In the genomic region with DNA sequence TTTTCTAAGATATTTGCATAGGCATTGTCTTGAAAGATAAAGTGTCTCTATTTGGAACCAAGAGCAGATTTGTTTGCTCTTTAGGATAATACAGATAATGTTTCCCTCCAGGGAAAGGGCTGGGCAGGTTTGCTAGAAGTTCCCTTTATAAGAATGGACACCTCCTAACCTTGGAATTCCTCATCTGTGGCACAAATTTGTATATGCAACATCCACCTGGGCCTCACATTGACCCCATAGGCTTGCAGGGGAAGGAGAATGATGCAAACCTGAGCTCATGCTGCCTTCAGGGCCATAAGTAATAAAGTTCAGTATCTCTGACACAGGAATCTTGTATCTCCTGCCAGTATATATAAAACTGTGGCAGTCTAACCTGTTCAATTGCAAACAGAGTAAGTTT, we compare ENCODE assay signal across 14 cellular contexts.
"Had no signal": no experiment of that assay in that cellular context is flagged by ENCODE, and none has a peak within 500 bp of the region (broad histone marks: within the 10 kb centered on the region; RNA-seq: fewer than 3 reads in every experiment).

No MANE protein-coding gene starts in this region.

- H3K4me3 Mint-ChIP-seq: activated CD4-positive, alpha-beta memory T cell treated with anti-CD3 and anti-CD28 coated beads for 36 hours; activated CD8-positive, alpha-beta memory T cell treated with anti-CD3 and anti-CD28 coated beads, Interleukin-2, amount 10 ng/mL, durations not matched to agents 7 days and 5 days; naive B cell had no signal

- DNase-seq: activated CD4-positive, alpha-beta memory T cell treated with anti-CD3 and anti-CD28 coated beads for 36 hours; activated CD8-positive, alpha-beta memory T cell treated with anti-CD3 and anti-CD28 coated beads, Interleukin-2, amount 10 ng/mL, durations not matched to agents 7 days and 5 days; activated naive CD4-positive, alpha-beta T cell treated with anti-CD3 and anti-CD28 coated beads, Interleukin-2, amount 50 U/mL, for 16 hours; activated T-cell treated with anti-CD3 and anti-CD28 coated beads, Interleukin-2, amount 50 U/mL, for 1 hour; adrenal gland; dorsolateral prefrontal cortex; kidney; left lung; naive B cell; pancreas; stimulated activated naive CD8-positive, alpha-beta T cell treated with anti-CD3 and anti-CD28 coated beads, Interleukin-15, Interleukin-2, amounts not matched to agents 100 U/mL and 50 U/mL, for 24 hours had no signal

- H3K36me3 ChIP-seq: adrenal gland, left lung, pancreas had no signal

- H3K27me3 Mint-ChIP-seq: activated CD4-positive, alpha-beta memory T cell treated with anti-CD3 and anti-CD28 coated beads for 36 hours; activated CD8-positive, alpha-beta memory T cell treated with anti-CD3 and anti-CD28 coated beads, Interleukin-2, amount 10 ng/mL, durations not matched to agents 7 days and 5 days; naive B cell had no signal

- H3K27ac ChIP-seq: adrenal gland, dorsolateral prefrontal cortex, left lung, pancreas had no signal

- H3K36me3 Mint-ChIP-seq: activated CD4-positive, alpha-beta memory T cell treated with anti-CD3 and anti-CD28 coated beads for 36 hours; activated CD8-positive, alpha-beta memory T cell treated with anti-CD3 and anti-CD28 coated beads, Interleukin-2, amount 10 ng/mL, durations not matched to agents 7 days and 5 days; naive B cell had no signal

- H3K4me3 ChIP-seq: adrenal gland, dorsolateral prefrontal cortex, left lung, pancreas had no signal

- H3K27ac Mint-ChIP-seq: activated CD4-positive, alpha-beta memory T cell treated with anti-CD3 and anti-CD28 coated beads for 36 hours; activated CD8-positive, alpha-beta memory T cell treated with anti-CD3 and anti-CD28 coated beads, Interleukin-2, amount 10 ng/mL, durations not matched to agents 7 days and 5 days; activated T-helper 2 cell treated with anti-CD3 and anti-CD28 coated beads, Interferon-gamma antibody, Interleukin-2, Interleukin-4, amounts not matched to agents 10 μg/mL and 5 μg/mL and 100 μg/mL, durations not matched to agents 14 hours and 24 hours and 36 hours; naive B cell had no signal

- H3K4me1 Mint-ChIP-seq: activated CD8-positive, alpha-beta memory T cell treated with anti-CD3 and anti-CD28 coated beads, Interleukin-2, amount 10 ng/mL, durations not matched to agents 7 days and 5 days; naive B cell had no signal

- H3K4me1 ChIP-seq: adrenal gland, pancreas had no signal

- H3K27me3 ChIP-seq: adrenal gland, dorsolateral prefrontal cortex, left lung, pancreas had no signal

- ATAC-seq: activated CD8-positive, alpha-beta memory T cell treated with anti-CD3 and anti-CD28 coated beads, Interleukin-2, amount 10 ng/mL, durations not matched to agents 7 days and 5 days; esophagus mucosa; left lung; pancreas; sciatic nerve; stimulated activated naive CD8-positive, alpha-beta T cell treated with anti-CD3 and anti-CD28 coated beads, Interleukin-15, Interleukin-2, amounts not matched to agents 100 U/mL and 50 U/mL, for 24 hours had no signal

- H3K9me3 ChIP-seq: adrenal gland, left lung, pancreas had no signal
